9 cellular contexts compared by ENCODE assay signal in the genomic region with DNA sequence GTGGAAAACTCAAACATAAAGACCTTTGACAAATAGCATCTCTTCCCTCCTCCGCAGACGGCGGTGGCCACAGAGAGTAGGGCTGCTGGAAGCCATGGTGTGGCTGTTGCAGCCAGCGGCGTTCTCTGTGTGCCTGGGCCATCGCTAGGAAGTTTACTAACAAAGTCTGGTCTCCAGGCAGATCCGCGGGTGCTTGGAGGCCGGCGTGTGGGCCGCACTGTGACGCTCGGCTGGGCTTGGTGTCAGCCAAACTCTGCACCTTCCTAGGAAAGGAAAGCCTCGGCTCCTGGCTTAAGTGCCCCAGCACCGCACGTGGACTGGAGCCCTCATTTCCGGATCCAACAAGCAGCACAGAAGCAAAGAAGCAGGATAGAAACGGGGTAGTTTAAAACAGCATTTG.
DNase-seq lines count a peak whose midpoint lies in the region; ATAC-seq and TF ChIP-seq lines count a peak whose summit lies in the region.
"Had no signal": no experiment of that assay in that cellular context is flagged by ENCODE, and none has a peak within 500 bp of the region (broad histone marks: within the 10 kb centered on the region; RNA-seq: fewer than 3 reads in every experiment).

No MANE protein-coding gene starts in this region.

- TF ChIP-seq CTCF in activated CD8-positive, alpha-beta T cell treated with anti-CD3 and anti-CD28 coated beads for 36 hours (IDR thresholded peaks at IDR 0.05): no peak
- no peak for TF ChIP-seq CTCF in mesothelial cell of epicardium (IDR thresholded peaks at IDR 0.05; ENCODE audit: unreplicated experiment)

- no peaks in the 10 kb centered on the region for H3K27me3 Mint-ChIP-seq in activated CD8-positive, alpha-beta memory T cell treated with anti-CD3 and anti-CD28 coated beads, Interleukin-2, amount 10 ng/mL, durations not matched to agents 7 days and 5 days
- H3K27me3 Mint-ChIP-seq in activated CD8-positive, alpha-beta T cell treated with anti-CD3 and anti-CD28 coated beads for 36 hours: no peaks in the 10 kb centered on the region
- H3K27me3 Mint-ChIP-seq in immature natural killer cell (ENCODE audit: low read depth in 3 of 3) (peaks cover 5 to 29% (median 24%) of the 10 kb centered on the region in 3 donors), mesothelial cell of epicardium (ENCODE audit: low read depth) (peaks cover 14% of the 10 kb centered on the region)
- no peaks in the 10 kb centered on the region for H3K27me3 Mint-ChIP-seq in stimulated activated naive CD8-positive, alpha-beta T cell treated with anti-CD3 and anti-CD28 coated beads, Interleukin-15, amount 100 ng/mL, for 72 hours

- intact Hi-C loops in activated CD8-positive, alpha-beta T cell treated with anti-CD3 and anti-CD28 coated beads for 36 hours (cut with micrococcal nuclease): loop anchor here (10.0 kb wide), 1 partner anchor 63 kb away; a partner anchor contains a TSS

- no peak for ATAC-seq in activated CD8-positive, alpha-beta memory T cell treated with anti-CD3 and anti-CD28 coated beads, Interleukin-2, amount 10 ng/mL, durations not matched to agents 7 days and 5 days
- ATAC-seq in activated CD8-positive, alpha-beta T cell treated with anti-CD3 and anti-CD28 coated beads for 36 hours: no peak
- no peak for ATAC-seq in stimulated activated naive CD8-positive, alpha-beta T cell treated with anti-CD3 and anti-CD28 coated beads, Interleukin-15, amount 100 ng/mL, for 72 hours
- no peak for ATAC-seq in GM19324 (IDR thresholded peaks at IDR 0.05; ENCODE audit: low FRiP score, unreplicated experiment)

- peak overlapping the region; percentile 71 for H3K4me3 Mint-ChIP-seq in activated CD8-positive, alpha-beta memory T cell treated with anti-CD3 and anti-CD28 coated beads, Interleukin-2, amount 10 ng/mL, durations not matched to agents 7 days and 5 days
- peak overlapping the region; percentile 65 for H3K4me3 Mint-ChIP-seq in activated CD8-positive, alpha-beta T cell treated with anti-CD3 and anti-CD28 coated beads for 36 hours
- H3K4me3 Mint-ChIP-seq in immature natural killer cell (peak overlapping the region in 4 of 5 donors; percentile 65 to 97 (median 87)), mesothelial cell of epicardium (no peak overlapping the region)
- H3K4me3 Mint-ChIP-seq in stimulated activated naive CD8-positive, alpha-beta T cell treated with anti-CD3 and anti-CD28 coated beads, Interleukin-15, amount 100 ng/mL, for 72 hours: peak overlapping the region; percentile 53 to 82

- no peaks in the 10 kb centered on the region for H3K9me3 Mint-ChIP-seq in activated CD8-positive, alpha-beta memory T cell treated with anti-CD3 and anti-CD28 coated beads, Interleukin-2, amount 10 ng/mL, durations not matched to agents 7 days and 5 days (ENCODE audit: low read depth)
- H3K9me3 Mint-ChIP-seq in activated CD8-positive, alpha-beta T cell treated with anti-CD3 and anti-CD28 coated beads for 36 hours: no peaks in the 10 kb centered on the region
- no peaks in the 10 kb centered on the region for H3K9me3 Mint-ChIP-seq in immature natural killer cell
- no peaks in the 10 kb centered on the region for H3K9me3 Mint-ChIP-seq in stimulated activated naive CD8-positive, alpha-beta T cell treated with anti-CD3 and anti-CD28 coated beads, Interleukin-15, amount 100 ng/mL, for 72 hours
- no peaks in the 10 kb centered on the region for H3K9me3 Mint-ChIP-seq in mesothelial cell of epicardium

- H3K4me1 Mint-ChIP-seq in activated CD8-positive, alpha-beta memory T cell treated with anti-CD3 and anti-CD28 coated beads, Interleukin-2, amount 10 ng/mL, durations not matched to agents 7 days and 5 days: peaks cover 96% of the 10 kb centered on the region
- H3K4me1 Mint-ChIP-seq in activated CD8-positive, alpha-beta T cell treated with anti-CD3 and anti-CD28 coated beads for 36 hours (ENCODE audit: low read depth): peaks cover 94% of the 10 kb centered on the region
- H3K4me1 Mint-ChIP-seq in immature natural killer cell (peaks cover 95 to 96% of the 10 kb centered on the region in 2 donors), mesothelial cell of epicardium (peaks cover 15% of the 10 kb centered on the region)
- peaks cover 93% of the 10 kb centered on the region for H3K4me1 Mint-ChIP-seq in stimulated activated naive CD8-positive, alpha-beta T cell treated with anti-CD3 and anti-CD28 coated beads, Interleukin-15, amount 100 ng/mL, for 72 hours

- CTCF ChIA-PET in activated CD8-positive, alpha-beta memory T cell treated with anti-CD3 and anti-CD28 coated beads, Interleukin-2, amount 10 ng/mL, durations not matched to agents 7 days and 5 days (lab: Charles Lee): interaction anchor here (0.8 to 10.7 kb wide), 8 partner anchors 9 to 66 kb away, joined by 3 to 238 read pairs (median 17); a partner anchor contains a TSS
- CTCF ChIA-PET in activated CD8-positive, alpha-beta T cell treated with anti-CD3 and anti-CD28 coated beads for 36 hours (lab: Charles Lee): interaction anchor here (1.3 to 14.9 kb wide), 7 partner anchors 9 to 65 kb away, joined by 3 to 183 read pairs (median 22); a partner anchor contains a TSS

- H3K27ac Mint-ChIP-seq in activated CD8-positive, alpha-beta memory T cell treated with anti-CD3 and anti-CD28 coated beads, Interleukin-2, amount 10 ng/mL, durations not matched to agents 7 days and 5 days: peak overlapping the region; percentile 97
- H3K27ac Mint-ChIP-seq in activated CD8-positive, alpha-beta T cell treated with anti-CD3 and anti-CD28 coated beads for 36 hours: peak overlapping the region; percentile 85
- H3K27ac Mint-ChIP-seq in immature natural killer cell: peak overlapping the region; percentile 93 to 99 (median 98)
- H3K27ac Mint-ChIP-seq in stimulated activated naive CD8-positive, alpha-beta T cell treated with anti-CD3 and anti-CD28 coated beads, Interleukin-15, amount 100 ng/mL, for 72 hours: no peak overlapping the region
- no peak overlapping the region for H3K27ac Mint-ChIP-seq in mesothelial cell of epicardium

- POLR2A ChIA-PET in activated CD8-positive, alpha-beta T cell treated with anti-CD3 and anti-CD28 coated beads for 36 hours (lab: Charles Lee): interaction anchor here (0.9 to 12.7 kb wide), 8 partner anchors 8 to 61 kb away, joined by 3 to 167 read pairs (median 20); no protein-coding TSS in a partner anchor

- peak; percentile 40 for DNase-seq in activated CD8-positive, alpha-beta memory T cell treated with anti-CD3 and anti-CD28 coated beads, Interleukin-2, amount 10 ng/mL, durations not matched to agents 7 days and 5 days
- no peak for DNase-seq in activated CD8-positive, alpha-beta memory T cell treated with anti-CD3 and anti-CD28 coated beads for 24 hours
- DNase-seq in activated CD8-positive, alpha-beta T cell treated with anti-CD3 and anti-CD28 coated beads for 36 hours: no peak
- no peak for DNase-seq in immature natural killer cell
- DNase-seq in stimulated activated naive CD8-positive, alpha-beta T cell treated with anti-CD3 and anti-CD28 coated beads, Interleukin-15, amount 100 ng/mL, for 72 hours: no peak
- DNase-seq in NCI-H82 treated with DMSO at 0.1 percent for 48 hours (lab: John Stamatoyannopoulos, UW; ENCODE audit: unreplicated experiment): no peak
- DNase-seq in mesothelial cell of epicardium (ENCODE audit: low spot score in 2 of 2, unreplicated experiment in 2 of 2): no peak
- DNase-seq: NCI-H2081 treated with DMSO at 0.1 percent for 48 hours had no signal

- peaks cover 36% of the 10 kb centered on the region for H3K36me3 Mint-ChIP-seq in activated CD8-positive, alpha-beta memory T cell treated with anti-CD3 and anti-CD28 coated beads, Interleukin-2, amount 10 ng/mL, durations not matched to agents 7 days and 5 days
- H3K36me3 Mint-ChIP-seq in activated CD8-positive, alpha-beta T cell treated with anti-CD3 and anti-CD28 coated beads for 36 hours (ENCODE audit: low read depth): peaks cover 41% of the 10 kb centered on the region
- H3K36me3 Mint-ChIP-seq in immature natural killer cell (peaks cover 0 to 19% (median 4%) of the 10 kb centered on the region in 3 donors), mesothelial cell of epicardium (no peaks in the 10 kb centered on the region)

Comparison
In these comparisons a context has a peak if more than half of its experiments do, and no peak if none do; other contexts are left out.
1. H3K27ac Mint-ChIP-seq: peak in activated CD8-positive, alpha-beta memory T cell treated with anti-CD3 and anti-CD28 coated beads, Interleukin-2, amount 10 ng/mL, durations not matched to agents 7 days and 5 days (single experiment), activated CD8-positive, alpha-beta T cell treated with anti-CD3 and anti-CD28 coated beads for 36 hours (single experiment) and immature natural killer cell (6 of 6); none in stimulated activated naive CD8-positive, alpha-beta T cell treated with anti-CD3 and anti-CD28 coated beads, Interleukin-15, amount 100 ng/mL, for 72 hours (0 of 2) and mesothelial cell of epicardium (single experiment).